Comparison of ENCODE assay signal across 26 cellular contexts in the genomic region with DNA sequence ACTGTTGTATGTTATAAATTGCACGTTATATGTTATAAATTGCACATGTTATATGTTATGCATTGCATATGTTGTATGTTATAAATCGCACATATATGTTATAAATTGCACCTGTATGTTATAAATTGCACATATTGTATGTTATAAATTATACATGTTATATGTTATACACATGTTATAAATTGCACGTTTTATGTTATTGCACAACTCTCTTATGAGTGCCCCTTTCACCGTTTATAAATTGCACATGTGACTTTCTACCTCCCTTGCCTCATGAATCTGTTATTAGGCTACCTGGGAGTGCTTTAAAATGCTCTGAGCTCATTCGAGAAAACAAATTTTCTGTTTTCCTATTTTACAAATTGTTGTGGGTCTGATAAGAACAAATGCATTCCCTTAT.
DNase-seq lines count a peak whose midpoint lies in the region; ATAC-seq, FAIRE-seq and TF ChIP-seq lines count a peak whose summit lies in the region.
"Had no signal": no experiment of that assay in that cellular context is flagged by ENCODE, and none has a peak within 500 bp of the region (broad histone marks: within the 10 kb centered on the region; RNA-seq: fewer than 3 reads in every experiment).

No MANE protein-coding gene starts in this region.

- H3K9me1 ChIP-seq in K562 (ENCODE audit: control insufficient read depth, insufficient read depth, low read length): no peaks in the 10 kb centered on the region

- BruUV-seq in HepG2 (replicated peaks; lab: Mats Ljungman, UMichigan) (no TSS peak), K562 (replicated peaks; lab: Mats Ljungman, UMichigan) (no TSS peak)

- FAIRE-seq in HepG2 (lab: Jason Lieb, UNC) (no peak), K562 (lab: Jason Lieb, UNC) (no peak)
- FAIRE-seq: A549, GM12878, GM12892, GM18507 had no signal

- H3K4me3 Mint-ChIP-seq in neural progenitor cell: no peak overlapping the region
- H3K4me3 Mint-ChIP-seq: B cell; CD14-positive monocyte; CD4-positive, alpha-beta memory T cell; CD4-positive, CD25-positive, alpha-beta regulatory T cell; CD8-positive, alpha-beta memory T cell had no signal

- CTCF ChIA-PET in HepG2 (lab: Yijun Ruan, JAX; ENCODE audit: low intra/inter-chr PET ratio, low total read pairs): no interaction called here
- CTCF ChIA-PET in K562 (lab: Yijun Ruan, JAX; ENCODE audit: low intra/inter-chr PET ratio): no interaction called here

- POLR2A ChIA-PET in HepG2 (lab: Yijun Ruan, JAX) (no interaction called here), K562 (lab: Yijun Ruan, JAX) (interaction anchor here (1.3 to 1.7 kb wide), 2 partner anchors 9 to 14 kb away, joined by 3 to 4 read pairs; no protein-coding TSS in a partner anchor)

- TF ChIP-seq EP300 in HepG2 (IDR thresholded peaks at IDR 0.05; ENCODE audit: low read depth in 2 of 2, low read length in 2 of 2) (no peak), HepG2 (CRISPR knock-in tag; IDR thresholded peaks at IDR 0.05; ENCODE audit: borderline replicate concordance) (no peak), K562 (IDR thresholded peaks at IDR 0.05; ENCODE audit: low read length) (no peak)

- TF ChIP-seq CTCF in HepG2 (CRISPR knock-in tag; IDR thresholded peaks at IDR 0.05): no peak
- no peak for TF ChIP-seq CTCF in right lobe of liver (IDR thresholded peaks at IDR 0.05)
- TF ChIP-seq CTCF in K562 (IDR thresholded peaks at IDR 0.05 in 2 of 3, conservative IDR thresholded peaks at IDR 0.05 in 1 of 3; ENCODE audit: insufficient read depth in 2 of 3, low read depth in 1 of 3, low read length in 3 of 3): no peak
- no peak for TF ChIP-seq CTCF in neural progenitor cell (IDR thresholded peaks at IDR 0.05)

- no peaks in the 10 kb centered on the region for H3K36me3 Mint-ChIP-seq in neural progenitor cell
- H3K36me3 Mint-ChIP-seq: CD14-positive monocyte; CD4-positive, alpha-beta memory T cell; CD4-positive, CD25-positive, alpha-beta regulatory T cell; CD8-positive, alpha-beta memory T cell had no signal

- in situ Hi-C loops in HepG2 (cut with HindIII; ENCODE audit: extremely low pct_ligation_motif_present, low pct_unique_long_range_greater_than_20kb) (no loop called here), K562 (cut with MboI) (no loop called here), KBM-7 (cut with MboI; ENCODE audit: low pct_unique_long_range_greater_than_20kb, low sequenced_read_pairs) (no loop called here)

- H3K4me1 Mint-ChIP-seq in neural progenitor cell: peaks cover 24% of the 10 kb centered on the region
- H3K4me1 Mint-ChIP-seq: B cell; CD4-positive, alpha-beta memory T cell; CD4-positive, CD25-positive, alpha-beta regulatory T cell; CD8-positive, alpha-beta memory T cell had no signal

- WGBS in HepG2 (ENCODE audit: low lambda C conversion rate): 2% methylated on average over 5 of the region's 5 CpGs
- WGBS in right lobe of liver (ENCODE audit: insufficient coverage, low coverage, low lambda C conversion rate, missing lambda C conversion rate): 67% methylated on average over 5 of the region's 5 CpGs
- WGBS in K562 (ENCODE audit: insufficient coverage, low coverage, missing lambda C conversion rate): 45% methylated on average over 5 of the region's 5 CpGs

- H3K4me2 ChIP-seq in HepG2 (ENCODE audit: low read depth, low read length) (no peak overlapping the region), K562 (ENCODE audit: insufficient read depth, low read length) (no peak overlapping the region), neural progenitor cell (peak overlapping the region; percentile 72)
- H3K4me2 ChIP-seq: A549; BLaER1 treated with 17β-estradiol and CSF1 and Interleukin-3, amounts not matched to agents 10 nM and 100 nM had no signal

- H2AFZ ChIP-seq in HepG2 (ENCODE audit: low read length) (no peak overlapping the region), K562 (ENCODE audit: low read depth, low read length) (no peak overlapping the region), neural progenitor cell (replicated peaks) (no peak overlapping the region)

- H3K4me3 ChIP-seq in HepG2 (replicated peaks in 1 of 3; ENCODE audit: insufficient read depth in 1 of 3, low read depth in 2 of 3, low read length in 3 of 3) (no peak overlapping the region), right lobe of liver (no peak overlapping the region), K562 (no peak overlapping the region), neural progenitor cell (no peak overlapping the region)
- H3K4me3 ChIP-seq: A549; BLaER1 treated with 17β-estradiol and CSF1 and Interleukin-3, amounts not matched to agents 10 nM and 100 nM; GM12878 had no signal

- H3K79me2 ChIP-seq in HepG2 (ENCODE audit: insufficient read depth, low read length): no peaks in the 10 kb centered on the region
- H3K79me2 ChIP-seq in K562 (ENCODE audit: control insufficient read depth, insufficient read depth, low read length): no peaks in the 10 kb centered on the region
- no peaks in the 10 kb centered on the region for H3K79me2 ChIP-seq in neural progenitor cell (ENCODE audit: low read depth)

- H3K4me1 ChIP-seq in HepG2 (ENCODE audit: insufficient read depth, low read length) (no peaks in the 10 kb centered on the region), right lobe of liver (no peaks in the 10 kb centered on the region), K562 (replicated peaks in 1 of 2; ENCODE audit: control insufficient read depth in 2 of 2, insufficient read depth in 2 of 2, low read length in 2 of 2) (no peaks in the 10 kb centered on the region), neural progenitor cell (peaks cover 38% of the 10 kb centered on the region)
- H3K4me1 ChIP-seq: A549; BLaER1 treated with 17β-estradiol and CSF1 and Interleukin-3, amounts not matched to agents 10 nM and 100 nM had no signal

- no peak for ATAC-seq in HepG2
- no peak for ATAC-seq in right lobe of liver
- no peak for ATAC-seq in K562
- ATAC-seq in GM21528 (IDR thresholded peaks at IDR 0.05; ENCODE audit: low FRiP score, unreplicated experiment): no peak
- ATAC-seq: A549, GM12878 had no signal

- H3K27me3 ChIP-seq in HepG2 (ENCODE audit: control insufficient read depth in 1 of 2, insufficient read depth in 2 of 2, low read length in 2 of 2) (peaks cover 0 to 31% of the 10 kb centered on the region in 2 experiments; a peak in 3 of 5 replicates), right lobe of liver (no peaks in the 10 kb centered on the region), K562 (ENCODE audit: control insufficient read depth in 2 of 2, insufficient read depth in 2 of 2, low read length in 2 of 2) (no peaks in the 10 kb centered on the region), neural progenitor cell (no peaks in the 10 kb centered on the region)
- H3K27me3 ChIP-seq: BLaER1 treated with 17β-estradiol and CSF1 and Interleukin-3, amounts not matched to agents 10 nM and 100 nM had no signal

- H4K20me1 ChIP-seq in HepG2 (ENCODE audit: insufficient read depth, low read length) (no peaks in the 10 kb centered on the region), K562 (replicated peaks; ENCODE audit: control insufficient read depth, insufficient read depth, low read length) (no peaks in the 10 kb centered on the region), neural progenitor cell (ENCODE audit: low read depth) (no peaks in the 10 kb centered on the region)
- H4K20me1 ChIP-seq: BLaER1 treated with 17β-estradiol and CSF1 and Interleukin-3, amounts not matched to agents 10 nM and 100 nM had no signal

- H3K9me3 Mint-ChIP-seq in neural progenitor cell: no peaks in the 10 kb centered on the region

- H3K27ac ChIP-seq in HepG2 (ENCODE audit: extremely low read length, insufficient read depth, low read length) (no peak overlapping the region), right lobe of liver (no peak overlapping the region), K562 (ENCODE audit: extremely low read depth, low read depth, low read length) (no peak overlapping the region), neural progenitor cell (no peak overlapping the region)
- H3K27ac ChIP-seq: 22Rv1; A549; BLaER1 treated with 17β-estradiol and CSF1 and Interleukin-3, amounts not matched to agents 10 nM and 100 nM had no signal

- no peaks in the 10 kb centered on the region for H3K27me3 Mint-ChIP-seq in neural progenitor cell (ENCODE audit: insufficient read depth, low read depth)

- intact Hi-C loops in HepG2 (cut with micrococcal nuclease; ENCODE audit: unreplicated experiment) (no loop called here), right lobe of liver (cut with DNase I) (no loop called here), K562 (cut with micrococcal nuclease) (no loop called here)

- H3F3A ChIP-seq in neural progenitor cell (ENCODE audit: low read depth): peaks cover 15% of the 10 kb centered on the region

- no peak overlapping the region for H3K27ac Mint-ChIP-seq in neural progenitor cell
- H3K27ac Mint-ChIP-seq: B cell; CD14-positive monocyte; CD4-positive, alpha-beta memory T cell; CD8-positive, alpha-beta memory T cell had no signal

- H3K36me3 ChIP-seq in HepG2 (replicated peaks in 1 of 2; ENCODE audit: control insufficient read depth in 1 of 2, insufficient read depth in 2 of 2, low read length in 2 of 2) (no peaks in the 10 kb centered on the region), right lobe of liver (no peaks in the 10 kb centered on the region), K562 (ENCODE audit: control insufficient read depth, insufficient read depth, low read length) (no peaks in the 10 kb centered on the region), neural progenitor cell (no peaks in the 10 kb centered on the region)
- H3K36me3 ChIP-seq: BLaER1 treated with 17β-estradiol and CSF1 and Interleukin-3, amounts not matched to agents 10 nM and 100 nM had no signal

- H3K9me3 ChIP-seq in HepG2 (ENCODE audit: low read length) (no peaks in the 10 kb centered on the region), right lobe of liver (no peaks in the 10 kb centered on the region), K562 (replicated peaks; ENCODE audit: control insufficient read depth, insufficient read depth, low read depth, low read length) (no peaks in the 10 kb centered on the region), neural progenitor cell (ENCODE audit: low read depth) (no peaks in the 10 kb centered on the region)
- H3K9me3 ChIP-seq: A549 had no signal

- no peak for TF ChIP-seq POLR2A in HepG2 (IDR thresholded peaks at IDR 0.05; ENCODE audit: insufficient read depth in 1 of 2, low read depth in 2 of 2, low read length in 2 of 2)
- no peak for TF ChIP-seq POLR2A in right lobe of liver (IDR thresholded peaks at IDR 0.05)
- no peak for TF ChIP-seq POLR2A in K562 (conservative IDR thresholded peaks at IDR 0.05)

- DNase-seq in HepG2 (ENCODE audit: low spot score) (no peak), right lobe of liver (no peak), K562 (ENCODE audit: extremely low read depth in 1 of 4, low spot score in 3 of 4) (no peak), neural progenitor cell (ENCODE audit: low spot score) (no peak), KBM-7 (no peak)
- DNase-seq: AML-193; CD4-positive, alpha-beta memory T cell; CD4-positive, CD25-positive, alpha-beta regulatory T cell; CD8-positive, alpha-beta memory T cell; COR-L47; DMS 273 treated with DMSO at 0.1 percent for 48 hours; DMS153; DMS53; DMS79; DND-41; EL; GDM1 had no signal

- TF ChIP-seq RAD21 in HepG2 (CRISPR knock-in tag; IDR thresholded peaks at IDR 0.05) (no peak), K562 (CRISPR knock-in tag; conservative IDR thresholded peaks at IDR 0.05 in 1 of 2, IDR thresholded peaks at IDR 0.05 in 1 of 2) (no peak)

- H3K9ac ChIP-seq in HepG2 (ENCODE audit: insufficient read depth, low read depth, low read length) (no peak overlapping the region), K562 (ENCODE audit: insufficient read depth in 1 of 2, low read depth in 2 of 2, low read length in 2 of 2) (no peak overlapping the region), neural progenitor cell (no peak overlapping the region)
- H3K9ac ChIP-seq: BLaER1 treated with 17β-estradiol and CSF1 and Interleukin-3, amounts not matched to agents 10 nM and 100 nM had no signal

Comparison
In these comparisons a context has a peak if more than half of its experiments do, and no peak if none do; other contexts are left out.
1. Of the 241 proteins assayed by ChIP-seq in both HepG2 and K562: peak only in HepG2: MNT; only in K562: CEBPG; in both: CEBPB; in neither: 238.